Comparison of ENCODE assay signal across 1 cellular context in the genomic region with DNA sequence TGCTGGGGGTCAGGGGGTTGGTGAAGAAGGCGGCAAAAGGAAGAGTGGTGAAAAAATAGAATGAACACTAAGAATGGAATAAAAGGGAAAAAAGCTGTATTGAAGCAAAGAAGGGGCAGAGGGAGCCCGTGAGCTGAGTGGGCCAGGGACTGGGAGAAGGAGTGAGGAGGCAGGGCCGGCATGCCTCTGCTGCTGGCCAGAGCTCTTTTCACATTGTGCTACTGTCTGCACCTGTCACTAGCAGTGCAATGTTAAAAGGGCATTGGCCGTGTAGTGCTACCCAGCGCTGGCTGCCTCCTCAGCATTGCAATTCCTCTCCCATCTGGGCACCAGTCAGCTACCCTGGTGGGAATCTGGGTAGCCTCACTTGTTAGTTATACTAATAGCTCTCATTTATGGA.
TF ChIP-seq lines count a peak whose summit lies in the region.

No MANE protein-coding gene starts in this region.

TF ChIP-seq in IMR-90, 13 proteins besides CTCF, POLR2A, EP300 and RAD21 (continued from another document):
- TF ChIP-seq, protein P1, sequence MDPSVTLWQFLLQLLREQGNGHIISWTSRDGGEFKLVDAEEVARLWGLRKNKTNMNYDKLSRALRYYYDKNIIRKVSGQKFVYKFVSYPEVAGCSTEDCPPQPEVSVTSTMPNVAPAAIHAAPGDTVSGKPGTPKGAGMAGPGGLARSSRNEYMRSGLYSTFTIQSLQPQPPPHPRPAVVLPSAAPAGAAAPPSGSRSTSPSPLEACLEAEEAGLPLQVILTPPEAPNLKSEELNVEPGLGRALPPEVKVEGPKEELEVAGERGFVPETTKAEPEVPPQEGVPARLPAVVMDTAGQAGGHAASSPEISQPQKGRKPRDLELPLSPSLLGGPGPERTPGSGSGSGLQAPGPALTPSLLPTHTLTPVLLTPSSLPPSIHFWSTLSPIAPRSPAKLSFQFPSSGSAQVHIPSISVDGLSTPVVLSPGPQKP (IDR thresholded peaks at IDR 0.05; ENCODE audit: borderline replicate concordance, low read depth, low read length), result no peak
